In the genomic region with DNA sequence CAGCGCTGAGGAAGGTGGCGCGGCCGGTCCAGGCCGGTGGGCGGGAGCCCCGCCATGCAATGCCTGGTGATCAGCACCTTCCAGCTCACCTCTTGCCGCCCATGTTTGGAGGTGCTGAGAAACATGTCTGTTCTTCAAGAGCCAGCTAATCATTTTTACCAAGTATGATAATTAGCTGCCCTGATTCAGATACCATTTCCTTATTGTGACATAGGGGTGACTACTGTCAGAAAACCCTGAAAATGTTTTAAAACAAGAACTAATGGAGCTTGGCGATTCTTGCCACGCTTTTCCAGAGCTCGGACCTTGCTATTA, we compare ENCODE assay signal across 8 cellular contexts.
DNase-seq lines count a peak whose midpoint lies in the region; ATAC-seq lines count a peak whose summit lies in the region.

No MANE protein-coding gene starts in this region.

- peak overlapping the region; percentile 59 for H3K4me3 Mint-ChIP-seq in stimulated activated effector memory CD8-positive, alpha-beta T cell treated with anti-CD3 and anti-CD28 coated beads, Interleukin-12 subunit alpha, Interleukin-12 subunit beta, amount 100 ng/mL, for 72 hours

- H3K9me3 ChIP-seq in adipocyte (ENCODE audit: control insufficient read depth, low read length) = peaks cover 15% of the 10 kb centered on the region

- H3K4me3 ChIP-seq in adipocyte (ENCODE audit: low read length) = peak overlapping the region; percentile 80

- H3K4me1 Mint-ChIP-seq in stimulated activated effector memory CD8-positive, alpha-beta T cell treated with anti-CD3 and anti-CD28 coated beads, Interleukin-12 subunit alpha, Interleukin-12 subunit beta, amount 100 ng/mL, for 72 hours = peaks cover 21% of the 10 kb centered on the region

- H3K9me3 Mint-ChIP-seq in stimulated activated effector memory CD8-positive, alpha-beta T cell treated with anti-CD3 and anti-CD28 coated beads, Interleukin-12 subunit alpha, Interleukin-12 subunit beta, amount 100 ng/mL, for 72 hours = no peaks in the 10 kb centered on the region

- H3K27me3 ChIP-seq in adipocyte (replicated peaks; ENCODE audit: control insufficient read depth, insufficient read depth, low read length) = peaks cover 52% of the 10 kb centered on the region

- no peaks in the 10 kb centered on the region for H3K36me3 ChIP-seq in adipocyte (ENCODE audit: control insufficient read depth, insufficient read depth, low read length, severe bottlenecking)

- ATAC-seq in stimulated activated effector memory CD8-positive, alpha-beta T cell treated with anti-CD3 and anti-CD28 coated beads, Interleukin-12 subunit alpha, Interleukin-12 subunit beta, amount 100 ng/mL, for 72 hours = no peak

- H3K27ac Mint-ChIP-seq in stimulated activated effector memory CD8-positive, alpha-beta T cell treated with anti-CD3 and anti-CD28 coated beads, Interleukin-12 subunit alpha, Interleukin-12 subunit beta, amount 100 ng/mL, for 72 hours = no peak overlapping the region

- peaks cover 4% of the 10 kb centered on the region for H3K4me1 ChIP-seq in adipocyte (ENCODE audit: control insufficient read depth, insufficient read depth, low read length)

- DNase-seq in NCI-H1092 treated with DMSO at 0.1 percent for 48 hours (lab: John Stamatoyannopoulos, UW) = peak; percentile 59
- no peak for DNase-seq in NCI-H1092 (lab: John Stamatoyannopoulos, UW)
- no peak for DNase-seq in adipocyte (ENCODE audit: low read depth)
- peak; percentile 12 for DNase-seq in inferior parietal cortex (ENCODE audit: extremely low spot score)
- DNase-seq in stimulated activated effector memory CD8-positive, alpha-beta T cell treated with anti-CD3 and anti-CD28 coated beads, Interleukin-12 subunit alpha, Interleukin-12 subunit beta, amount 100 ng/mL, for 72 hours (ENCODE audit: low spot score in 2 of 2) = no peak
- no peak for DNase-seq in islet precursor cell
- no peak for DNase-seq in NAMALWA (ENCODE audit: low spot score)
- DNase-seq in DMS53 (lab: John Stamatoyannopoulos, UW) = no peak

- no peaks in the 10 kb centered on the region for H3K36me3 Mint-ChIP-seq in stimulated activated effector memory CD8-positive, alpha-beta T cell treated with anti-CD3 and anti-CD28 coated beads, Interleukin-12 subunit alpha, Interleukin-12 subunit beta, amount 100 ng/mL, for 72 hours

- no peak overlapping the region for H3K9ac ChIP-seq in adipocyte (ENCODE audit: low read length)

Comparison
In these comparisons a context has a peak if more than half of its experiments do, and no peak if none do; other contexts are left out.
1. DNase-seq: peak in NCI-H1092 treated with DMSO at 0.1 percent for 48 hours (single experiment) and inferior parietal cortex (single experiment); none in NCI-H1092 (single experiment), adipocyte (single experiment), stimulated activated effector memory CD8-positive, alpha-beta T cell treated with anti-CD3 and anti-CD28 coated beads, Interleukin-12 subunit alpha, Interleukin-12 subunit beta, amount 100 ng/mL, for 72 hours (0 of 2), islet precursor cell (single experiment), NAMALWA (single experiment) and DMS53 (single experiment).